Comparison of ENCODE assay signal across 21 cellular contexts in genomic region chr2:126719191-126720030, GRCh38.
DNase-seq lines count a peak whose midpoint lies in the region; ATAC-seq and TF ChIP-seq lines count a peak whose summit lies in the region.
"Had no signal": no experiment of that assay in that cellular context is flagged by ENCODE, and none has a peak within 500 bp of the region (broad histone marks: within the 10 kb centered on the region; RNA-seq: fewer than 3 reads in every experiment).

No MANE protein-coding gene starts in this region.

- no peak overlapping the region for H3K4ac ChIP-seq in neuronal stem cell (ENCODE audit: low read length)

- H3K27ac ChIP-seq in BLaER1 = peak overlapping the region; percentile 49; the same call in 1 of the 2 replicates
- peak overlapping the region in 3 of 5 donors; percentile 21 to 73 (median 29) for H3K27ac ChIP-seq in adrenal gland
- peak overlapping the region; percentile 1 to 5 for H3K27ac ChIP-seq in right atrium auricular region
- H3K27ac ChIP-seq in neuronal stem cell (replicated peaks; ENCODE audit: low read length) = no peak overlapping the region
- H3K27ac ChIP-seq in GM23248 = no peak overlapping the region
- H3K27ac ChIP-seq: hepatocyte, neutrophil, stomach, transverse colon had no signal

- no peak overlapping the region for H2AK5ac ChIP-seq in neuronal stem cell (ENCODE audit: low read depth, low read length)

- H3F3A ChIP-seq in GM23248 (ENCODE audit: insufficient read depth) = no peaks in the 10 kb centered on the region

- no peak overlapping the region for H3K23ac ChIP-seq in neuronal stem cell (ENCODE audit: low read depth, low read length, poor library complexity)

- no peak overlapping the region for H3K4me3 Mint-ChIP-seq in activated T-cell treated with anti-CD3 and anti-CD28 coated beads, Interleukin-2, amount 50 U/mL, for 72 hours
- H3K4me3 Mint-ChIP-seq: activated B cell treated with CpG ODN at 0.5 μM for 24 hours; CD4-positive, CD25-positive, alpha-beta regulatory T cell had no signal

- H3K9me3 ChIP-seq in BLaER1 (peaks cover 1% of the 10 kb centered on the region), adrenal gland (replicated peaks in 1 of 3) (no peaks in the 10 kb centered on the region), right atrium auricular region (no peaks in the 10 kb centered on the region), neuronal stem cell (replicated peaks in 1 of 2; ENCODE audit: control insufficient read depth in 2 of 2, insufficient read depth in 1 of 2, low read depth in 1 of 2, low read length in 2 of 2) (peaks cover under 1 to 1% of the 10 kb centered on the region in 2 donors), GM23248 (ENCODE audit: low read depth) (no peaks in the 10 kb centered on the region)
- H3K9me3 ChIP-seq: neutrophil, transverse colon had no signal

- POLR2A ChIA-PET in GM10248 (lab: Yijun Ruan, JAX) = no interaction called here

- H3K36me3 Mint-ChIP-seq in activated T-cell treated with anti-CD3 and anti-CD28 coated beads, Interleukin-2, amount 50 U/mL, for 72 hours (ENCODE audit: insufficient read depth in 2 of 2) = no peaks in the 10 kb centered on the region

- no peak for ATAC-seq in HG03378 (IDR thresholded peaks at IDR 0.05; ENCODE audit: unreplicated experiment)
- ATAC-seq in activated T-cell treated with anti-CD3 and anti-CD28 coated beads, Interleukin-2, amount 50 U/mL, for 72 hours (replicated peaks in 1 of 2) = no peak

- H3K14ac ChIP-seq in neuronal stem cell (ENCODE audit: low read length) = no peak overlapping the region

- H3K9me2 ChIP-seq in GM23248 (ENCODE audit: insufficient read depth) = no peaks in the 10 kb centered on the region

- H3K9ac ChIP-seq in BLaER1 (no peak overlapping the region), neuronal stem cell (ENCODE audit: low read depth, low read length, poor library complexity) (no peak overlapping the region), GM23248 (no peak overlapping the region)

- H2BK12ac ChIP-seq in neuronal stem cell (ENCODE audit: low read length) = no peak overlapping the region

- H4K8ac ChIP-seq in neuronal stem cell (ENCODE audit: low read depth, low read length) = no peak overlapping the region

- H3K36me3 ChIP-seq in BLaER1 (no peaks in the 10 kb centered on the region), adrenal gland (replicated peaks in 1 of 2) (no peaks in the 10 kb centered on the region), right atrium auricular region (no peaks in the 10 kb centered on the region), neuronal stem cell (replicated peaks in 1 of 2; ENCODE audit: control insufficient read depth in 2 of 2, insufficient read depth in 2 of 2, low read length in 2 of 2) (no peaks in the 10 kb centered on the region), GM23248 (ENCODE audit: low read depth) (no peaks in the 10 kb centered on the region)
- H3K36me3 ChIP-seq: neutrophil, stomach, transverse colon had no signal

- H3K79me2 ChIP-seq in GM23248 (ENCODE audit: insufficient read depth) = no peaks in the 10 kb centered on the region
- H3K79me2 ChIP-seq: hepatocyte had no signal

- no peaks in the 10 kb centered on the region for H4K20me1 ChIP-seq in BLaER1
- no peaks in the 10 kb centered on the region for H4K20me1 ChIP-seq in GM23248 (ENCODE audit: insufficient read depth)

- intact Hi-C loops in adrenal gland (cut with DNase I) = no loop called here

- H2AFZ ChIP-seq in neuronal stem cell (ENCODE audit: low read length) (peak overlapping the region; percentile 33), GM23248 (no peak overlapping the region)
- H2AFZ ChIP-seq: hepatocyte had no signal

- H3K4me3 ChIP-seq in BLaER1 (peak overlapping the region; percentile 22; the same call in 1 of the 2 replicates), adrenal gland (no peak overlapping the region), right atrium auricular region (no peak overlapping the region), neuronal stem cell (ENCODE audit: low read length in 2 of 2) (no peak overlapping the region), GM23248 (no peak overlapping the region)
- H3K4me3 ChIP-seq: hepatocyte, stomach, transverse colon had no signal

- TF ChIP-seq POLR2A in adrenal gland (IDR thresholded peaks at IDR 0.05) = no peak

- H3K18ac ChIP-seq in neuronal stem cell (ENCODE audit: low read length) = no peak overlapping the region

- TF ChIP-seq CTCF in adrenal gland (IDR thresholded peaks at IDR 0.05) (no peak), right atrium auricular region (IDR thresholded peaks at IDR 0.05) (no peak), GM10248 (IDR thresholded peaks at IDR 0.05; ENCODE audit: control extremely low read depth, extremely low read depth, low read depth, missing control alignments) (no peak)

- H3K4me2 ChIP-seq in BLaER1 = peak overlapping the region; percentile 83
- no peak overlapping the region for H3K4me2 ChIP-seq in neuronal stem cell (ENCODE audit: insufficient read depth, low read length, poor library complexity, severe bottlenecking)
- no peak overlapping the region for H3K4me2 ChIP-seq in GM23248 (ENCODE audit: unreplicated experiment)
- H3K4me2 ChIP-seq: hepatocyte had no signal

- H3K4me1 Mint-ChIP-seq in activated T-cell treated with anti-CD3 and anti-CD28 coated beads, Interleukin-2, amount 50 U/mL, for 72 hours (ENCODE audit: low read depth) = peaks cover 6% of the 10 kb centered on the region
- H3K4me1 Mint-ChIP-seq: CD4-positive, CD25-positive, alpha-beta regulatory T cell had no signal

- H2BK5ac ChIP-seq in neuronal stem cell (ENCODE audit: low read length) = no peak overlapping the region

- H3K27me3 ChIP-seq in BLaER1 (no peaks in the 10 kb centered on the region), adrenal gland (no peaks in the 10 kb centered on the region), right atrium auricular region (no peaks in the 10 kb centered on the region), neuronal stem cell (ENCODE audit: control insufficient read depth in 3 of 3, insufficient read depth in 3 of 3, low read depth in 1 of 3, low read length in 3 of 3) (no peaks in the 10 kb centered on the region), GM23248 (replicated peaks; ENCODE audit: insufficient read depth) (no peaks in the 10 kb centered on the region)
- H3K27me3 ChIP-seq: hepatocyte, neutrophil, stomach, transverse colon had no signal

- H4K91ac ChIP-seq in neuronal stem cell (ENCODE audit: low read depth, low read length, poor library complexity) = no peak overlapping the region

- in situ Hi-C loops in GM23248 (cut with MboI) = no loop called here

- H2BK15ac ChIP-seq in neuronal stem cell (ENCODE audit: low read length) = no peak overlapping the region

- H3K9me3 Mint-ChIP-seq in activated T-cell treated with anti-CD3 and anti-CD28 coated beads, Interleukin-2, amount 50 U/mL, for 72 hours = peaks cover 0 to 7% of the 10 kb centered on the region in 2 donors
- H3K9me3 Mint-ChIP-seq: activated B cell treated with CpG ODN at 0.5 μM for 24 hours had no signal

- DNase-seq in adrenal gland (peak in 2 of 7 donors; percentile 15 to 67), right atrium auricular region (ENCODE audit: low spot score) (peak; percentile 53), neuronal stem cell (ENCODE audit: low spot score) (no peak), GM10248 (ENCODE audit: extremely low spot score) (no peak), GM23248 (no peak)
- no peak for DNase-seq in activated T-cell treated with anti-CD3 and anti-CD28 coated beads, Interleukin-2, amount 50 U/mL, for 72 hours
- DNase-seq: activated B cell treated with CpG ODN at 0.5 μM for 24 hours; activated effector memory CD4-positive, alpha-beta T cell treated with Interleukin-2 at 50 U/mL for 16 hours; CD4-positive, CD25-positive, alpha-beta regulatory T cell; erythroblast; foreskin fibroblast; NCI-H1105; NCI-H1930; stimulated activated CD4-positive, alpha-beta T cell treated with anti-CD3 and anti-CD28 coated beads, Interleukin-15, amount 100 ng/mL, for 24 hours; stomach; T-helper 9 cell; transverse colon had no signal

- no peak overlapping the region for H3K27ac Mint-ChIP-seq in activated T-cell treated with anti-CD3 and anti-CD28 coated beads, Interleukin-2, amount 50 U/mL, for 72 hours
- H3K27ac Mint-ChIP-seq: activated B cell treated with CpG ODN at 0.5 μM for 24 hours; CD4-positive, CD25-positive, alpha-beta regulatory T cell had no signal

- H3K27me3 Mint-ChIP-seq in activated T-cell treated with anti-CD3 and anti-CD28 coated beads, Interleukin-2, amount 50 U/mL, for 72 hours (ENCODE audit: low read depth) = no peaks in the 10 kb centered on the region

- no peak overlapping the region for H2BK120ac ChIP-seq in neuronal stem cell (ENCODE audit: low read depth, low read length)

- CTCF ChIA-PET in GM10248 (lab: Yijun Ruan, JAX) = interaction anchor here (1.2 to 1.5 kb wide), 2 partner anchors 9 to 12 kb away, joined by 3 to 4 read pairs; no protein-coding TSS in a partner anchor

- 43 to 74% (median 61%) methylated on average over 3 to 4 of the region's 4 CpGs for WGBS in adrenal gland, 4 donors
- no CpG with 5 or more reads among the region's 4 CpGs for WGBS in neuronal stem cell (ENCODE audit: extremely low coverage in 2 of 2, insufficient read length in 2 of 2, insufficient replicate concordance in 1 of 2), 2 donors
- WGBS in GM23248 (ENCODE audit: low coverage in 1 of 2, low lambda C conversion rate in 2 of 2, missing lambda C conversion rate in 2 of 2), 2 experiments = 40 to 41% methylated on average over 4 of the region's 4 CpGs

- H3K79me1 ChIP-seq in neuronal stem cell (ENCODE audit: low read depth, low read length) = no peaks in the 10 kb centered on the region

- H3K4me1 ChIP-seq in BLaER1 (peaks cover 36% of the 10 kb centered on the region), adrenal gland (replicated peaks in 1 of 2) (no peaks in the 10 kb centered on the region), right atrium auricular region (peaks cover 0 to 17% of the 10 kb centered on the region in 2 donors), neuronal stem cell (ENCODE audit: control insufficient read depth in 2 of 2, insufficient read depth in 1 of 2, low read depth in 1 of 2, low read length in 2 of 2) (peaks cover 0 to 1% of the 10 kb centered on the region in 2 donors), GM23248 (ENCODE audit: insufficient read depth) (no peaks in the 10 kb centered on the region)
- H3K4me1 ChIP-seq: stomach, transverse colon had no signal

Comparison
In these comparisons a context has a peak if more than half of its experiments do, and no peak if none do; other contexts are left out.
1. H3K27ac ChIP-seq: peak in BLaER1 (single experiment), adrenal gland (3 of 5) and right atrium auricular region (2 of 2); none in neuronal stem cell (single experiment) and GM23248 (single experiment).